ENCODE assay signal across 19 cellular contexts in the genomic region with DNA sequence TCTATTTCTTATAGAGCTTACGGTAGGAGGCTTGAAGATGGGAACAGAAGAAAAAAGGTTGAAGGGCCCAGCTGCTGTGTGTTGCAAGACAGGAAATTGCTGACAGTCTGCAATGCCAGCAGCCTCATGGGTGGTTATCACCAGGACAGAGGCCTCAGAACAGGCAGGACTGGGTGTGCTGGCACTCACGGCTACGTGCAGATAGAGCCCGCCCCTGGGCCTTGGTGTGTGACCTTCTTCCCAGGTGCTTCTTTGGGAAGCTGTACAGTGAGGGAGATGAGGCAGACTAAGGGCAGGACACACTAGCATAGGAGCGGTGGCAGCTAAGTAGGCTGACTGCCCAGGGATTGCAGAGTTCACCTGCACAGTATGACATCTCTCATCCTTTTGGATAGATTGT. TPM values are rescaled to one million over a fixed set of nuclear protein-coding genes. Genes with fewer than 3 reads are reported as not detected.
DNase-seq lines count a peak whose midpoint lies in the region; ATAC-seq and TF ChIP-seq lines count a peak whose summit lies in the region.
"Had no signal": no experiment of that assay in that cellular context is flagged by ENCODE, and none has a peak within 500 bp of the region (broad histone marks: within the 10 kb centered on the region; RNA-seq: fewer than 3 reads in every experiment).

No MANE protein-coding gene starts in this region.

- no peaks in the 10 kb centered on the region for H3K27me3 Mint-ChIP-seq in activated T-cell treated with anti-CD3 and anti-CD28 coated beads, Interleukin-2, amount 50 U/mL, for 24 hours

- BruUV-seq in A673 (replicated peaks; lab: Mats Ljungman, UMichigan): no TSS peak

- no peaks in the 10 kb centered on the region for H3K36me3 Mint-ChIP-seq in activated T-cell treated with anti-CD3 and anti-CD28 coated beads, Interleukin-2, amount 50 U/mL, for 24 hours (ENCODE audit: low read depth)

- H3K27me3 ChIP-seq in A673 (replicated peaks; ENCODE audit: insufficient read depth, low read depth, low read length, poor library complexity) (no peaks in the 10 kb centered on the region), RWPE2 (ENCODE audit: insufficient read depth, poor library complexity, severe bottlenecking) (no peaks in the 10 kb centered on the region)
- H3K27me3 ChIP-seq: neutrophil, Peyer's patch had no signal

- no peak overlapping the region for H3K4me3 ChIP-seq in A673 (ENCODE audit: low read depth, low read length, poor library complexity, severe bottlenecking)
- no peak overlapping the region for H3K4me3 ChIP-seq in Jurkat, Clone E6-1 (ENCODE audit: low read length)
- H3K4me3 ChIP-seq in RWPE2 (ENCODE audit: severe bottlenecking): no peak overlapping the region
- no peak overlapping the region for H3K4me3 ChIP-seq in fibroblast of villous mesenchyme (ENCODE audit: low read depth, low read length)
- H3K4me3 ChIP-seq: HAP-1, left lung, Peyer's patch had no signal

- POLR2A ChIA-PET in A673 (lab: Charles Lee; ENCODE audit: low non-redundant PET): interaction anchor here (0.6 kb wide), 1 partner anchor 811 kb away, joined by 4 read pairs; no protein-coding TSS in a partner anchor

- CTCF ChIA-PET in A673 (lab: Charles Lee): no interaction called here

- no peak overlapping the region for H3K27ac ChIP-seq in A673 (ENCODE audit: low read depth, low read length, poor library complexity, severe bottlenecking)
- no peak overlapping the region for H3K27ac ChIP-seq in RWPE2 (ENCODE audit: poor library complexity, severe bottlenecking)
- H3K27ac ChIP-seq: left lung, neutrophil, Peyer's patch had no signal

- 0 out of 3 replicates have a peak, but pooled peaks have one; percentile 29 for ATAC-seq in RWPE2 (ENCODE audit: low read depth)
- no peak for ATAC-seq in HG03095 (IDR thresholded peaks at IDR 0.05; ENCODE audit: unreplicated experiment)
- ATAC-seq: left lung had no signal

- H3K4me1 ChIP-seq in A673 (ENCODE audit: insufficient read depth, low read length, poor library complexity, severe bottlenecking) (no peaks in the 10 kb centered on the region), RWPE2 (ENCODE audit: insufficient read depth, poor library complexity, severe bottlenecking) (no peaks in the 10 kb centered on the region)
- H3K4me1 ChIP-seq: HAP-1, left lung, Peyer's patch had no signal

- H3K4me1 Mint-ChIP-seq in activated T-cell treated with anti-CD3 and anti-CD28 coated beads, Interleukin-2, amount 50 U/mL, for 24 hours (ENCODE audit: low read depth): no peaks in the 10 kb centered on the region

- H3K9me3 ChIP-seq in A673 (ENCODE audit: low read depth, low read length, poor library complexity, severe bottlenecking): no peaks in the 10 kb centered on the region
- peaks cover 4% of the 10 kb centered on the region for H3K9me3 ChIP-seq in RWPE2 (ENCODE audit: severe bottlenecking)
- H3K9me3 ChIP-seq: HAP-1, left lung, neutrophil, Peyer's patch had no signal

- no peak overlapping the region for H3K27ac Mint-ChIP-seq in activated T-cell treated with anti-CD3 and anti-CD28 coated beads, Interleukin-2, amount 50 U/mL, for 24 hours

- no peaks in the 10 kb centered on the region for H3K36me3 ChIP-seq in A673 (ENCODE audit: insufficient read depth, low read length, poor library complexity, severe bottlenecking)
- no peaks in the 10 kb centered on the region for H3K36me3 ChIP-seq in RWPE2 (ENCODE audit: low read depth)
- H3K36me3 ChIP-seq: HAP-1, left lung, neutrophil, Peyer's patch had no signal

- intact Hi-C loops in A673 (cut with micrococcal nuclease; ENCODE audit: unreplicated experiment): no loop called here

- peak; percentile 22 for DNase-seq in A673 (ENCODE audit: low spot score)
- DNase-seq in Jurkat, Clone E6-1 (ENCODE audit: low read depth, low spot score): peak; percentile 10
- no peak for DNase-seq in RWPE2 (ENCODE audit: low spot score)
- DNase-seq in fibroblast of villous mesenchyme (ENCODE audit: low read depth): peak; percentile 56
- DNase-seq in NAMALWA (ENCODE audit: low spot score): no peak
- no peak for DNase-seq in HT-29 (ENCODE audit: low spot score)
- DNase-seq in activated T-cell treated with anti-CD3 and anti-CD28 coated beads, Interleukin-2, amount 50 U/mL, for 24 hours: no peak
- DNase-seq: activated naive CD4-positive, alpha-beta T cell treated with Interleukin-2 at 50 U/mL for 16 hours; activated T-cell treated with anti-CD3 and anti-CD28 coated beads for 4 hours; DMS79; effector memory CD4-positive, alpha-beta T cell; left lung; NCI-H2227 treated with DMSO at 0.1 percent for 48 hours; NCI-H774; Peyer's patch had no signal

- H3K4me3 Mint-ChIP-seq in activated T-cell treated with anti-CD3 and anti-CD28 coated beads, Interleukin-2, amount 50 U/mL, for 24 hours: no peak overlapping the region

- TF ChIP-seq CTCF in A673 (conservative IDR thresholded peaks at IDR 0.05; ENCODE audit: low read depth, low read length) (no peak), RWPE2 (IDR thresholded peaks at IDR 0.05; ENCODE audit: poor library complexity, severe bottlenecking) (no peak), fibroblast of villous mesenchyme (IDR thresholded peaks at IDR 0.05; ENCODE audit: insufficient read depth, low read depth, low read length) (no peak)

- no peaks in the 10 kb centered on the region for H3K9me3 Mint-ChIP-seq in activated T-cell treated with anti-CD3 and anti-CD28 coated beads, Interleukin-2, amount 50 U/mL, for 24 hours

RNA-seq across cellular contexts. Expression of a gene that starts 12.6 kb away (rescaled TPM):
- total RNA-seq in A673 (2021) (14.1 and 35.4 TPM in 2 replicates), fibroblast of villous mesenchyme (0.43 and 0.97 TPM in 2 replicates)
- 185 TPM for polyA plus RNA-seq in Jurkat, Clone E6-1 (2012; ENCODE audit: insufficient read depth, insufficient read length)
- total RNA-seq in HT-29 (2014; rRNA removed; shearing (Covaris generic)): not detected in 2 replicates
- total RNA-seq: left lung, Peyer's patch, temporal lobe had no signal

RNA-seq across cellular contexts. Expression of a gene that starts 26.4 kb away (rescaled TPM):
- total RNA-seq in A673 (2021): not detected in 2 replicates
- not detected for polyA plus RNA-seq in Jurkat, Clone E6-1 (2012; ENCODE audit: insufficient read depth, insufficient read length)
- 0.32 TPM in 1 of 2 replicates, not detected in the other for total RNA-seq in fibroblast of villous mesenchyme
- not detected in 2 replicates for total RNA-seq in HT-29 (2014; rRNA removed; shearing (Covaris generic))
- total RNA-seq: left lung, Peyer's patch, temporal lobe had no signal

RNA-seq across cellular contexts. Expression of a gene that starts 37.9 kb away (rescaled TPM):
- 7.7 and 7.8 TPM in 2 replicates for total RNA-seq in A673 (2021)
- 3.1 TPM for polyA plus RNA-seq in Jurkat, Clone E6-1 (2012; ENCODE audit: insufficient read depth, insufficient read length)
- total RNA-seq in fibroblast of villous mesenchyme: 1.6 and 1.7 TPM in 2 replicates
- 0.10 TPM in 1 of 2 replicates, not detected in the other for total RNA-seq in HT-29 (2014; rRNA removed; shearing (Covaris generic))

Comparison
In these comparisons a context has a peak if more than half of its experiments do, and no peak if none do; other contexts are left out.
1. DNase-seq: peak in A673 (single experiment), Jurkat, Clone E6-1 (single experiment) and fibroblast of villous mesenchyme (single experiment); none in RWPE2 (single experiment), NAMALWA (single experiment), HT-29 (single experiment) and activated T-cell treated with anti-CD3 and anti-CD28 coated beads, Interleukin-2, amount 50 U/mL, for 24 hours (single experiment).